In genomic region chr6:159152014-159152413, GRCh38 we compare ENCODE assay signal across 11 cellular contexts. TPM values are rescaled to one million over a fixed set of nuclear protein-coding genes. Genes with fewer than 3 reads are reported as not detected.
"Had no signal": no experiment of that assay in that cellular context is flagged by ENCODE, and none has a peak within 500 bp of the region (broad histone marks: within the 10 kb centered on the region; RNA-seq: fewer than 3 reads in every experiment).

No MANE protein-coding gene starts in this region.

- H3K27ac ChIP-seq: ascending aorta, foreskin keratinocyte, spleen, upper lobe of right lung had no signal

- DNase-seq: activated T-cell treated with anti-CD3 and anti-CD28 coated beads, Interleukin-2, amount 50 U/mL, for 24 hours; spleen; upper lobe of right lung had no signal

- H3K36me3 ChIP-seq: ascending aorta, spleen, upper lobe of right lung had no signal

- H3K4me3 ChIP-seq: ascending aorta, lung, spleen, upper lobe of right lung had no signal

- FAIRE-seq: keratinocyte had no signal

- ATAC-seq: T-cell had no signal

- H3K27me3 ChIP-seq: ascending aorta, spleen, upper lobe of right lung had no signal

- H3K4me1 ChIP-seq: ascending aorta, foreskin keratinocyte, upper lobe of right lung had no signal

RNA-seq across cellular contexts. Expression of gene FNDC1, which starts 17.2 kb away (rescaled TPM):
- total RNA-seq: activated CD8-positive, alpha-beta T cell treated with anti-CD3 and anti-CD28 coated beads for 36 hours; dermis microvascular lymphatic vessel endothelial cell; myocyte had no signal
- polyA plus RNA-seq: keratinocyte had no signal
